ENCODE assay signal across 8 cellular contexts in the genomic region with DNA sequence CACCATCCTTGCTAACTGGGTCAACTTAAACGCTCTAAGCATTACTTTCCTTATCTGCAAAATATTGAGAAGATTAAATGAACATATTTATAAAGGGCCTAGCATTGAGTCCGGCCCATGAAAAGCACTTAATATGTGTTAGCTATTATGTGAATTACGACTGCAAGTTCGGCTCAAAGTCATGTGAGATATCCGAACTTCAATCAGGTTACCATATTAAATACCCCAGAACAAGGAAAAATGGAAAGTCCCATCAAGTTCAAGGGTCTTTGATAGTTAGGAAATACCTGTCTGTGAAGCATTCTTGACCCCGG. TPM values are rescaled to one million over a fixed set of nuclear protein-coding genes. Genes with fewer than 3 reads are reported as not detected.
DNase-seq lines count a peak whose midpoint lies in the region; ATAC-seq and TF ChIP-seq lines count a peak whose summit lies in the region.

No MANE protein-coding gene starts in this region.

- no peaks in the 10 kb centered on the region for H4K20me1 ChIP-seq in H9 (ENCODE audit: control insufficient read depth, insufficient read depth, insufficient read length)

- no peak overlapping the region for H4K91ac ChIP-seq in H9 (ENCODE audit: insufficient read length, low read depth, low read length)

- peak overlapping the region in 2 of 3 experiments; percentile 78 to 91; a peak in 4 of 7 replicates for H3K27ac Mint-ChIP-seq in H9
- peak overlapping the region; percentile 93 for H3K27ac Mint-ChIP-seq in activated naive CD8-positive, alpha-beta T cell treated with anti-CD3 and anti-CD28 coated beads, Interleukin-2, amount 50 U/mL, for 24 hours

- no peak overlapping the region for H2BK12ac ChIP-seq in H9 (ENCODE audit: insufficient read length, low read depth, low read length)

- H3K27me3 ChIP-seq in AG04450 (ENCODE audit: control insufficient read depth, insufficient read depth, low read length) (peaks cover 5% of the 10 kb centered on the region), H9 (ENCODE audit: insufficient read depth, low read length) (no peaks in the 10 kb centered on the region)

- no peak overlapping the region for H3T11ph ChIP-seq in H9 (ENCODE audit: low read length)

- peaks cover 5% of the 10 kb centered on the region for H3K79me1 ChIP-seq in H9 (ENCODE audit: insufficient read depth, low read depth, low read length, poor library complexity, severe bottlenecking)

- H2BK15ac ChIP-seq in H9 (ENCODE audit: low read depth, low read length), result no peak overlapping the region

- H2BK20ac ChIP-seq in H9 (ENCODE audit: low read depth, low read length, poor library complexity, severe bottlenecking), result no peak overlapping the region

- no peak overlapping the region for H3K27ac ChIP-seq in AG04450 (ENCODE audit: low read depth, low read length)
- H3K27ac ChIP-seq in H9 (ENCODE audit: insufficient read length, low read depth, low read length), result no peak overlapping the region
- H3K27ac ChIP-seq in mesodermal cell (ENCODE audit: low read depth, low read length, severe bottlenecking), result no peak overlapping the region

- WGBS in H9 (ENCODE audit: extremely low coverage, insufficient read length, low lambda C conversion rate), result no CpG with 5 or more reads among the region's 6 CpGs
- no CpG with 5 or more reads among the region's 6 CpGs for WGBS in mesodermal cell (ENCODE audit: insufficient coverage in 2 of 2), 2 experiments

- H3K79me2 ChIP-seq in H9 (ENCODE audit: insufficient read depth, low read length), result no peaks in the 10 kb centered on the region; the same call in 1 of the 2 replicates

- no peak overlapping the region for H2BK120ac ChIP-seq in H9 (ENCODE audit: low read depth, low read length, poor library complexity, severe bottlenecking)

- no peak overlapping the region for H3K23ac ChIP-seq in H9 (ENCODE audit: insufficient read length, low read depth, low read length)

- peak overlapping the region; percentile 84 to 86 for H3K4me3 Mint-ChIP-seq in H9
- H3K4me3 Mint-ChIP-seq in activated naive CD8-positive, alpha-beta T cell treated with anti-CD3 and anti-CD28 coated beads, Interleukin-2, amount 50 U/mL, for 24 hours, result peak overlapping the region; percentile 91

- H2BK5ac ChIP-seq in H9 (ENCODE audit: insufficient read length, low read length), result no peak overlapping the region

- TF ChIP-seq CTCF in AG04450 (IDR thresholded peaks at IDR 0.05; ENCODE audit: low read depth, low read length) (no peak), H9 (conservative IDR thresholded peaks at IDR 0.05) (no peak)

- peak overlapping the region; percentile 40 for H3K9ac ChIP-seq in H9 (ENCODE audit: extremely low read depth, insufficient read length, low read length)

- H3K4me2 ChIP-seq in H9 (ENCODE audit: insufficient read depth, insufficient read length, low read length), result peak overlapping the region; percentile 70

- no peak for ATAC-seq in activated naive CD8-positive, alpha-beta T cell treated with anti-CD3 and anti-CD28 coated beads, Interleukin-2, amount 50 U/mL, for 24 hours

- H3K36me3 Mint-ChIP-seq in H9 (ENCODE audit: insufficient read depth in 1 of 3, low read depth in 3 of 3), result peaks cover 0 to 1% (median 0%) of the 10 kb centered on the region in 3 experiments; a peak in 1 of 7 replicates
- peaks cover 13% of the 10 kb centered on the region for H3K36me3 Mint-ChIP-seq in activated naive CD8-positive, alpha-beta T cell treated with anti-CD3 and anti-CD28 coated beads, Interleukin-2, amount 50 U/mL, for 24 hours (ENCODE audit: low read depth)

- no peaks in the 10 kb centered on the region for H3K4me1 ChIP-seq in H9 (ENCODE audit: insufficient read depth, low read length)
- no peaks in the 10 kb centered on the region for H3K4me1 ChIP-seq in mesodermal cell (ENCODE audit: control insufficient read depth, insufficient read depth, low read length, poor library complexity, severe bottlenecking)

- H3K36me3 ChIP-seq in mesodermal cell (ENCODE audit: control insufficient read depth, insufficient read depth, low read length), result no peaks in the 10 kb centered on the region

- H4K5ac ChIP-seq in H9 (ENCODE audit: insufficient read length, low read depth, low read length), result no peak overlapping the region

- H2AK5ac ChIP-seq in H9 (ENCODE audit: insufficient read length, low read length), result no peak overlapping the region

- H3K9me3 ChIP-seq in AG04450 (ENCODE audit: control insufficient read depth, insufficient read depth, low read length) (no peaks in the 10 kb centered on the region; the same call in 1 of the 2 replicates), H9 (ENCODE audit: control insufficient read depth, low read depth, low read length) (no peaks in the 10 kb centered on the region), mesodermal cell (ENCODE audit: control insufficient read depth, low read length) (no peaks in the 10 kb centered on the region)

- POLR2A ChIA-PET in AG04450 (lab: Yijun Ruan, JAX), result interaction anchor here (1.4 kb wide), 1 partner anchor 65 kb away, joined by 4 read pairs; a partner anchor contains a TSS

- peaks cover 36% of the 10 kb centered on the region for H3K27me3 Mint-ChIP-seq in H9 (ENCODE audit: low read depth)
- peaks cover 8% of the 10 kb centered on the region for H3K27me3 Mint-ChIP-seq in activated naive CD8-positive, alpha-beta T cell treated with anti-CD3 and anti-CD28 coated beads, Interleukin-2, amount 50 U/mL, for 24 hours

- CTCF ChIA-PET in AG04450 (lab: Charles Lee), result no interaction called here

- H3K4me3 ChIP-seq in AG04450 (ENCODE audit: low read depth, low read length), result peak overlapping the region; percentile 74
- peak overlapping the region; percentile 55 for H3K4me3 ChIP-seq in mesodermal cell (ENCODE audit: extremely low read depth, insufficient read depth, low read length, poor library complexity, severe bottlenecking)

- H3K56ac ChIP-seq in H9 (ENCODE audit: insufficient read length, low read depth, low read length), result no peak overlapping the region

- H4K8ac ChIP-seq in H9 (replicated peaks; ENCODE audit: insufficient read length, low read depth, low read length), result no peak overlapping the region

- H3K4ac ChIP-seq in H9 (ENCODE audit: low read depth, low read length), result no peak overlapping the region

- H3K14ac ChIP-seq in H9 (ENCODE audit: insufficient read depth, low read length), result no peak overlapping the region

- DNase-seq in AG04450 (ENCODE audit: low read depth, low spot score), result no peak
- DNase-seq in H9, result no peak
- DNase-seq in activated naive CD8-positive, alpha-beta T cell treated with anti-CD3 and anti-CD28 coated beads, Interleukin-2, amount 50 U/mL, for 24 hours, result no peak
- no peak for DNase-seq in mesenteric fat pad (ENCODE audit: low spot score)
- DNase-seq in NCI-H1930 (lab: John Stamatoyannopoulos, UW), result no peak
- no peak for DNase-seq in NCI-H2171 (lab: John Stamatoyannopoulos, UW)
- no peak for DNase-seq in NCI-H226

- peaks cover 6% of the 10 kb centered on the region in 2 experiments for H3K4me1 Mint-ChIP-seq in H9
- H3K4me1 Mint-ChIP-seq in activated naive CD8-positive, alpha-beta T cell treated with anti-CD3 and anti-CD28 coated beads, Interleukin-2, amount 50 U/mL, for 24 hours, result peaks cover 23% of the 10 kb centered on the region

- H3K9me3 Mint-ChIP-seq in H9, result no peaks in the 10 kb centered on the region
- peaks cover 4% of the 10 kb centered on the region for H3K9me3 Mint-ChIP-seq in activated naive CD8-positive, alpha-beta T cell treated with anti-CD3 and anti-CD28 coated beads, Interleukin-2, amount 50 U/mL, for 24 hours

- H3K18ac ChIP-seq in H9 (ENCODE audit: insufficient read length, low read depth, low read length), result no peak overlapping the region

- no peaks in the 10 kb centered on the region for H3K23me2 ChIP-seq in H9 (ENCODE audit: insufficient read length, low read depth, low read length, poor library complexity, severe bottlenecking)

- no peak overlapping the region for H2AFZ ChIP-seq in H9 (ENCODE audit: low read length)

RNA-seq across cellular contexts. Expression of a gene that starts 0.5 kb away (rescaled TPM):
- polyA plus RNA-seq in AG04450 (2011; rRNA removed), result 6.9 and 7.3 TPM in 2 replicates
- 14.0 and 17.5 TPM in 2 replicates for polyA minus RNA-seq in AG04450 (2011; rRNA and poly(A)+ RNA removed)
- 18.1 and 21.2 TPM in 2 replicates for total RNA-seq in H9 (2021)
- 9.2 TPM for polyA plus RNA-seq in mesodermal cell (2013, experiment 1 of 2)
- 7.6 TPM for polyA plus RNA-seq in mesodermal cell (2013, experiment 2 of 2)
- total RNA-seq in mesenteric fat pad, result 17.2 TPM
